In genomic region chr5:41856644-41857491, GRCh38 we compare ENCODE assay signal across 8 cellular contexts. TPM values are rescaled to one million over a fixed set of nuclear protein-coding genes. Genes with fewer than 3 reads are reported as not detected.
DNase-seq lines count a peak whose midpoint lies in the region; ATAC-seq and TF ChIP-seq lines count a peak whose summit lies in the region.

No MANE protein-coding gene starts in this region.

- H3K4me3 ChIP-seq in Jurkat, Clone E6-1 (ENCODE audit: low read length): no peak overlapping the region
- no peak overlapping the region for H3K4me3 ChIP-seq in NT2/D1 (ENCODE audit: insufficient read length, low read depth)
- H3K4me3 ChIP-seq in fibroblast of villous mesenchyme (ENCODE audit: low read depth, low read length): no peak overlapping the region

- ATAC-seq in GM21786 (IDR thresholded peaks at IDR 0.05; ENCODE audit: unreplicated experiment) (peak; percentile 90), omental fat pad (ENCODE audit: low FRiP score) (peak; percentile 81), HG02973 (IDR thresholded peaks at IDR 0.05; ENCODE audit: unreplicated experiment) (no peak)

- TF ChIP-seq CTCF in fibroblast of villous mesenchyme (IDR thresholded peaks at IDR 0.05; ENCODE audit: insufficient read depth, low read depth, low read length) (peak; percentile 79), omental fat pad (IDR thresholded peaks at IDR 0.05) (no peak)

- H3K4me1 ChIP-seq in NT2/D1 (ENCODE audit: insufficient read depth, insufficient read length): no peaks in the 10 kb centered on the region

- DNase-seq in GM03348 (ENCODE audit: low spot score) (peak; percentile 74), NT2/D1 (ENCODE audit: low read depth, low spot score) (peak; percentile 40), fibroblast of villous mesenchyme (ENCODE audit: low read depth) (peak; percentile 77), omental fat pad (ENCODE audit: low spot score) (no peak)
- peak; percentile 65 for DNase-seq in Jurkat, Clone E6-1 (ENCODE audit: low read depth, low spot score)
- DNase-seq in activated T-cell treated with anti-CD3 and anti-CD28 coated beads, Interleukin-2, amount 50 U/mL, for 48 hours: peak; percentile 46 to 54

- H3K27me3 ChIP-seq in NT2/D1 (ENCODE audit: insufficient read depth, insufficient read length): no peaks in the 10 kb centered on the region

- no peak overlapping the region for H3K9ac ChIP-seq in NT2/D1 (ENCODE audit: insufficient read length, low read depth)

- H3K36me3 ChIP-seq in NT2/D1 (ENCODE audit: insufficient read depth, insufficient read length, low read length): peaks cover 57% of the 10 kb centered on the region

- no peaks in the 10 kb centered on the region for H3K9me3 ChIP-seq in NT2/D1 (ENCODE audit: insufficient read depth, low read length)

RNA-seq across cellular contexts. Expression of gene OXCT1, which starts 13.4 kb away (rescaled TPM):
- polyA plus RNA-seq in Jurkat, Clone E6-1 (2012; ENCODE audit: insufficient read depth, insufficient read length): 80.2 TPM
- total RNA-seq in fibroblast of villous mesenchyme (19.6 and 23.3 TPM in 2 replicates), omental fat pad (10 to 100 TPM; 22.0 to 54.4 (median 31.9) TPM)

RNA-seq across cellular contexts. Expression of gene RIMOC1, which starts 47.3 kb away (rescaled TPM):
- polyA plus RNA-seq in Jurkat, Clone E6-1 (2012; ENCODE audit: insufficient read depth, insufficient read length): 4.8 TPM
- 18.4 and 27.6 TPM in 2 replicates for total RNA-seq in fibroblast of villous mesenchyme
- total RNA-seq in omental fat pad: 10 to 100 TPM; 13.5 to 19.4 (median 16.6) TPM
